Comparison of ENCODE assay signal across 8 cellular contexts in genomic region chr2:62705859-62706720, GRCh38. TPM values are rescaled to one million over a fixed set of nuclear protein-coding genes. Genes with fewer than 3 reads are reported as not detected.
A peak's percentile ranks its signal among the peaks of the same experiment; 100 is the strongest.
DNase-seq lines count a peak whose midpoint lies in the region; ATAC-seq, FAIRE-seq and TF ChIP-seq lines count a peak whose summit lies in the region.

No MANE protein-coding gene starts in this region.

- no peaks in the 10 kb centered on the region for H3K9me3 ChIP-seq in CD4-positive, alpha-beta T cell (ENCODE audit: control insufficient read depth, low read length)

- H3K4me3 ChIP-seq in bronchial epithelial cell (ENCODE audit: low read depth, low read length) (peak overlapping the region; percentile 86), skeletal muscle cell (ENCODE audit: low read depth, low read length) (peak overlapping the region; percentile 78)

- H3K9me3 Mint-ChIP-seq in CD4-positive, alpha-beta T cell = no peaks in the 10 kb centered on the region

- H3K27ac ChIP-seq in CD4-positive, alpha-beta T cell (ENCODE audit: low read depth, low read length) = peak overlapping the region; percentile 15

- POLR2A ChIA-PET in CD4-positive, alpha-beta T cell (lab: Charles Lee) = interaction anchor here (1.0 to 1.4 kb wide), 2 partner anchors 15 to 883 kb away, joined by 4 read pairs; partner anchors contain the start of gene MDH1

- peak overlapping the region; percentile 88 for H3K27ac Mint-ChIP-seq in CD4-positive, alpha-beta T cell

- no peaks in the 10 kb centered on the region for H3K27me3 ChIP-seq in CD4-positive, alpha-beta T cell (ENCODE audit: control insufficient read depth, insufficient read depth, low read length)
- no peaks in the 10 kb centered on the region for H3K27me3 ChIP-seq in bronchial epithelial cell (ENCODE audit: control insufficient read depth, insufficient read depth, low read length)

- H3K4me3 Mint-ChIP-seq in CD4-positive, alpha-beta T cell = peak overlapping the region; percentile 91

- TF ChIP-seq CTCF in CD4-positive, alpha-beta T cell (IDR thresholded peaks at IDR 0.05) = peak; percentile 40
- peak; percentile 33 for TF ChIP-seq CTCF in bronchial epithelial cell (IDR thresholded peaks at IDR 0.05; ENCODE audit: insufficient read depth, low read length, severe bottlenecking)

- peaks cover 23% of the 10 kb centered on the region for H3K36me3 Mint-ChIP-seq in CD4-positive, alpha-beta T cell (ENCODE audit: low read depth)

- peak in 4 of 10 experiments; percentile 9 to 31 (median 27) for DNase-seq in CD4-positive, alpha-beta T cell
- DNase-seq in KBM-7 (peak; percentile 50), T follicular helper cell (ENCODE audit: low read depth) (peak; percentile 1), bronchial epithelial cell (ENCODE audit: low read depth) (peak; percentile 12), iPS-NIHi11 (ENCODE audit: low spot score) (peak; percentile 60), skeletal muscle cell (ENCODE audit: low read depth) (no peak)
- DNase-seq in effector CD8-positive, alpha-beta T cell (lab: John Stamatoyannopoulos, UW) = no peak

- intact Hi-C loops in CD4-positive, alpha-beta T cell (cut with DNase I, micrococcal nuclease) = loop anchor here (2.0 to 10.0 kb wide), 7 partner anchors 511 to 1949 kb away; partner anchors contain the start of genes COMMD1 (in 1 of the 2), MDH1 (in 1 of the 2), PAPOLG (in 1 of the 2) and WDPCP (in 1 of the 2)

- H3K4me1 Mint-ChIP-seq in CD4-positive, alpha-beta T cell (ENCODE audit: low read depth) = peaks cover 36% of the 10 kb centered on the region

- H3K36me3 ChIP-seq in bronchial epithelial cell (ENCODE audit: control insufficient read depth, insufficient read depth, low read length) = no peaks in the 10 kb centered on the region

- in situ Hi-C loops in KBM-7 (cut with MboI; ENCODE audit: low pct_unique_long_range_greater_than_20kb, low sequenced_read_pairs) = no loop called here

- H3K27me3 Mint-ChIP-seq in CD4-positive, alpha-beta T cell = no peaks in the 10 kb centered on the region

- ATAC-seq in CD4-positive, alpha-beta T cell (ENCODE audit: poor library complexity) = peak; percentile 16
- peak; percentile 2 for ATAC-seq in GM19324 (IDR thresholded peaks at IDR 0.05; ENCODE audit: low FRiP score, unreplicated experiment)

- CTCF ChIA-PET in CD4-positive, alpha-beta T cell (lab: Charles Lee) = interaction anchor here (1.1 kb wide), 1 partner anchor 10 kb away, joined by 3 read pairs; no protein-coding TSS in a partner anchor

- FAIRE-seq in bronchial epithelial cell (lab: Jason Lieb, UNC) = no peak

RNA-seq across cellular contexts. Expression of gene EHBP1, which starts 0.6 kb away (rescaled TPM):
- total RNA-seq in CD4-positive, alpha-beta T cell = 10 to 100 TPM; 21.4 to 22.3 TPM
- total RNA-seq in bronchial epithelial cell = 125 and 132 TPM in 2 replicates

Comparison
In these comparisons a context has a peak if more than half of its experiments do, and no peak if none do; other contexts are left out.
1. DNase-seq: peak in KBM-7 (single experiment), T follicular helper cell (single experiment), bronchial epithelial cell (single experiment) and iPS-NIHi11 (single experiment); none in skeletal muscle cell (single experiment) and effector CD8-positive, alpha-beta T cell (single experiment).